In the genomic region with DNA sequence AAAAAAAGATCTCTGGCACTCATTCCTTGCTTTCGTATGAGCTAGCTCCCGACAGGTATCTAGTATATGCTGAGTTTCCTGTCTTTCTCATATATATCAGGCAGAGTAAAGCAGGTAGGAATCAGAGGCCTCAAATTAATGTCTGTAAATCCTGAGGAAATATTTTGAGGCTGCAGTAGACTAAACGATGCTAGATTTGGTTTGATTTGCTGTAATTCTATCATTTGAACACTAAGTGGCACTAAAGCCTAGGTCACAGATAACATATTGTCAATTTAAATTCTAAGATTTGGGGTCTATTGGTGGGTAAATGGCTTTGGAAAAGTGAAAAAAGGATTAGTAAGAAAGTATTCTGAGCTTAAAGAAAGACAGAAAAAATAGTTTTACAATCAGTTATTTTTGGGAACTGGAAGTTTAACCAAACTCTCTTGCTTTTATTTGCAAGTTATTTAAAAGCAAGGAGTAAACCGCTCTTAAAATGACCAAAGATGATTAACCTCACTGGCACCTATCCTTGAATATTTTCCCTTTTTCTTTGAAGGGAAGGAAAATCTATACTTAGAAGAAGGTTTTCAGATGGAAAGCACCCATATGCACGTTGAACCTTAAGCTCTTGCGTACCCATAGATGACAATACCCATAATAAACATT, we compare ENCODE assay signal across 7 cellular contexts. TPM values are rescaled to one million over a fixed set of nuclear protein-coding genes. Genes with fewer than 3 reads are reported as not detected.
DNase-seq lines count a peak whose midpoint lies in the region; ATAC-seq, FAIRE-seq and TF ChIP-seq lines count a peak whose summit lies in the region.

No MANE protein-coding gene starts in this region.

- H2AFZ ChIP-seq in neural cell (ENCODE audit: low read depth, low read length) = no peak overlapping the region

- H4K20me1 ChIP-seq in neural cell (ENCODE audit: insufficient read depth) = no peaks in the 10 kb centered on the region

- H3K79me2 ChIP-seq in neural cell (replicated peaks; ENCODE audit: insufficient read depth, low read length) = no peaks in the 10 kb centered on the region

- no peak overlapping the region for H3K9ac ChIP-seq in neural cell (ENCODE audit: low read length)

- TF ChIP-seq CTCF in GM10266 (IDR thresholded peaks at IDR 0.05; ENCODE audit: control insufficient read depth, insufficient read depth, low read depth, missing control alignments) = peak; percentile 54
- TF ChIP-seq CTCF in HFF-Myc (IDR thresholded peaks at IDR 0.05; ENCODE audit: low read depth, low read length, missing control alignments) = peak; percentile 40
- peak; percentile 91 for TF ChIP-seq CTCF in neural cell (IDR thresholded peaks at IDR 0.05; ENCODE audit: poor library complexity, severe bottlenecking)

- no peak for TF ChIP-seq EP300 in neural cell (conservative IDR thresholded peaks at IDR 0.05; ENCODE audit: poor library complexity, severe bottlenecking)

- no peak for ATAC-seq in GM21381 (IDR thresholded peaks at IDR 0.05; ENCODE audit: unreplicated experiment)

- no peaks in the 10 kb centered on the region for H3K9me3 ChIP-seq in neural cell (ENCODE audit: low read length)

- H3K27ac ChIP-seq in neural cell (ENCODE audit: low read length) = no peak overlapping the region

- TF ChIP-seq RAD21 in neural cell (conservative IDR thresholded peaks at IDR 0.05) = peak; percentile 93

- FAIRE-seq in colon (lab: Jason Lieb, UNC) = peak; percentile 62

- no peak overlapping the region for H3K4me2 ChIP-seq in neural cell (ENCODE audit: low read length)

- H3F3A ChIP-seq in neural cell (ENCODE audit: insufficient read depth, low read length, poor library complexity, severe bottlenecking) = no peaks in the 10 kb centered on the region

- H3K27me3 ChIP-seq in neural cell (ENCODE audit: insufficient read depth, low read depth, low read length) = no peaks in the 10 kb centered on the region

- H3K4me3 ChIP-seq in HFF-Myc (replicated peaks; ENCODE audit: low read depth, low read length) (no peak overlapping the region), neural cell (ENCODE audit: low read length) (no peak overlapping the region)

- no peaks in the 10 kb centered on the region for H3K36me3 ChIP-seq in neural cell (ENCODE audit: insufficient read depth, low read length)

- H3K9me2 ChIP-seq in neural cell (ENCODE audit: insufficient read depth, low read length) = no peaks in the 10 kb centered on the region

- DNase-seq in GM10266 (ENCODE audit: extremely low spot score) (no peak), HFF-Myc (ENCODE audit: extremely low read depth, low read depth) (peak; percentile 7), NCI-H524 (lab: John Stamatoyannopoulos, UW) (peak; percentile 27 to 51), activated T-cell treated with anti-CD3 and anti-CD28 coated beads for 4 hours (no peak)

TF ChIP-seq in neural cell, 6 proteins besides CTCF, POLR2A, EP300 and RAD21:
- TF ChIP-seq TAF1 (IDR thresholded peaks at IDR 0.05; ENCODE audit: low read depth) (no peak), SMC3 (conservative IDR thresholded peaks at IDR 0.05; ENCODE audit: poor library complexity) (peak; percentile 93)

RNA-seq across cellular contexts. Expression of gene SLC4A10, which starts 37.6 kb away (rescaled TPM):
- 26.1 and 29.3 TPM in 2 replicates for polyA plus RNA-seq in neural cell
- 25.1 and 27.8 TPM in 2 replicates for polyA minus RNA-seq in neural cell

Comparison
In these comparisons a context has a peak if more than half of its experiments do, and no peak if none do; other contexts are left out.
1. DNase-seq: peak in HFF-Myc (single experiment) and NCI-H524 (2 of 2); none in GM10266 (single experiment) and activated T-cell treated with anti-CD3 and anti-CD28 coated beads for 4 hours (single experiment).
2. CTCF ChIP-seq: peak in every context shown above with its lines; median percentile 91 in neural cell; 54 in GM10266; 40 in HFF-Myc.